27 cellular contexts compared by ENCODE assay signal in genomic region chr17:70327723-70328122, GRCh38.
DNase-seq lines count a peak whose midpoint lies in the region; ATAC-seq and TF ChIP-seq lines count a peak whose summit lies in the region.
"Had no signal": no experiment of that assay in that cellular context is flagged by ENCODE, and none has a peak within 500 bp of the region (broad histone marks: within the 10 kb centered on the region; RNA-seq: fewer than 3 reads in every experiment).

No MANE protein-coding gene starts in this region.

- no peaks in the 10 kb centered on the region for H3K9me3 Mint-ChIP-seq in neural progenitor cell

- H3K27ac ChIP-seq in neural progenitor cell, result no peak overlapping the region
- no peak overlapping the region for H3K27ac ChIP-seq in heart left ventricle
- H3K27ac ChIP-seq: psoas muscle, stomach, uterus had no signal

- H3K36me3 ChIP-seq in neural progenitor cell (no peaks in the 10 kb centered on the region), heart left ventricle (no peaks in the 10 kb centered on the region)
- H3K36me3 ChIP-seq: stomach, uterus had no signal

- no peaks in the 10 kb centered on the region for H3K4me1 ChIP-seq in neural progenitor cell
- H3K4me1 ChIP-seq in heart left ventricle, result no peaks in the 10 kb centered on the region
- H3K4me1 ChIP-seq: psoas muscle, uterus had no signal

- TF ChIP-seq CTCF in neural progenitor cell (IDR thresholded peaks at IDR 0.05), result no peak
- TF ChIP-seq CTCF in heart left ventricle (IDR thresholded peaks at IDR 0.05), result no peak

- H3K4me3 ChIP-seq in neural progenitor cell (no peak overlapping the region), heart left ventricle (no peak overlapping the region)
- H3K4me3 ChIP-seq: lung, psoas muscle, stomach, uterus had no signal

- ATAC-seq in heart left ventricle, result no peak
- ATAC-seq in HG02642 (IDR thresholded peaks at IDR 0.05; ENCODE audit: poor library complexity, unreplicated experiment), result no peak
- no peak for ATAC-seq in GM21723 (IDR thresholded peaks at IDR 0.05; ENCODE audit: unreplicated experiment)
- ATAC-seq: activated naive CD4-positive, alpha-beta T cell treated with anti-CD3 and anti-CD28 coated beads, Interleukin-2, amount 50 U/mL, for 72 hours; effector memory CD8-positive, alpha-beta T cell; left cardiac atrium; naive thymus-derived CD4-positive, alpha-beta T cell; psoas muscle; sciatic nerve had no signal

- H3K79me2 ChIP-seq in neural progenitor cell (ENCODE audit: low read depth), result no peaks in the 10 kb centered on the region

- WGBS in heart left ventricle, 4 donors, result 45 to 51% (median 50%) methylated on average over 10 of the region's 10 CpGs

- H3F3A ChIP-seq in neural progenitor cell (ENCODE audit: low read depth), result no peaks in the 10 kb centered on the region

- H4K20me1 ChIP-seq in neural progenitor cell (ENCODE audit: low read depth), result no peaks in the 10 kb centered on the region

- H3K27ac Mint-ChIP-seq in neural progenitor cell, result no peak overlapping the region
- H3K27ac Mint-ChIP-seq: activated naive CD4-positive, alpha-beta T cell treated with anti-CD3 and anti-CD28 coated beads, Interleukin-2, amount 50 U/mL, for 72 hours; CD8-positive, alpha-beta memory T cell; effector memory CD8-positive, alpha-beta T cell; immature natural killer cell; naive thymus-derived CD4-positive, alpha-beta T cell had no signal

- DNase-seq in DMS 273 treated with DMSO at 0.1 percent for 48 hours (lab: John Stamatoyannopoulos, UW), result peak; percentile 87
- peak; percentile 79 for DNase-seq in NCI-H2107 treated with DMSO at 0.1 percent for 48 hours (lab: John Stamatoyannopoulos, UW; ENCODE audit: unreplicated experiment)
- DNase-seq in NCI-H82 treated with DMSO at 0.1 percent for 48 hours (lab: John Stamatoyannopoulos, UW; ENCODE audit: unreplicated experiment), result peak; percentile 76
- DNase-seq in neural progenitor cell (ENCODE audit: low spot score), result no peak
- DNase-seq in heart left ventricle, result no peak
- DNase-seq: activated CD4-positive, alpha-beta T cell treated with anti-CD3 and anti-CD28 coated beads for 4 hours; aorta; CD8-positive, alpha-beta memory T cell; cortex of kidney; effector memory CD8-positive, alpha-beta T cell; immature natural killer cell; left cardiac atrium; naive thymus-derived CD4-positive, alpha-beta T cell; NCI-H1105; NCI-H1930; nucleus accumbens; psoas muscle; SHP77 treated with DMSO at 0.1 percent for 48 hours; stimulated activated CD4-positive, alpha-beta T cell treated with anti-CD3 and anti-CD28 coated beads, Interleukin-12 subunit alpha, Interleukin-12 subunit beta, amount 100 ng/mL, for 4 hours; stimulated activated CD4-positive, alpha-beta T cell treated with anti-CD3 and anti-CD28 coated beads, Interleukin-2, amount 100 ng/mL, for 48 hours; stomach; uterus had no signal

- H3K36me3 Mint-ChIP-seq in neural progenitor cell, result no peaks in the 10 kb centered on the region
- H3K36me3 Mint-ChIP-seq: activated naive CD4-positive, alpha-beta T cell treated with anti-CD3 and anti-CD28 coated beads, Interleukin-2, amount 50 U/mL, for 72 hours; CD8-positive, alpha-beta memory T cell; naive thymus-derived CD4-positive, alpha-beta T cell had no signal

- no peak overlapping the region for H3K4me2 ChIP-seq in neural progenitor cell

- peak overlapping the region; percentile 5 for H2AFZ ChIP-seq in neural progenitor cell (replicated peaks)

- H3K27me3 Mint-ChIP-seq in neural progenitor cell (ENCODE audit: insufficient read depth, low read depth), result no peaks in the 10 kb centered on the region
- H3K27me3 Mint-ChIP-seq: CD8-positive, alpha-beta memory T cell; effector memory CD8-positive, alpha-beta T cell had no signal

- H3K9me3 ChIP-seq in neural progenitor cell (ENCODE audit: low read depth) (no peaks in the 10 kb centered on the region), heart left ventricle (no peaks in the 10 kb centered on the region)
- H3K9me3 ChIP-seq: psoas muscle, stomach, uterus had no signal

- H3K9ac ChIP-seq in neural progenitor cell, result no peak overlapping the region

- H3K4me3 Mint-ChIP-seq in neural progenitor cell, result no peak overlapping the region
- H3K4me3 Mint-ChIP-seq: CD8-positive, alpha-beta memory T cell; effector memory CD8-positive, alpha-beta T cell; immature natural killer cell; naive thymus-derived CD4-positive, alpha-beta T cell had no signal

- TF ChIP-seq POLR2A in heart left ventricle (IDR thresholded peaks at IDR 0.05), result no peak

- no peaks in the 10 kb centered on the region for H3K27me3 ChIP-seq in neural progenitor cell
- H3K27me3 ChIP-seq in heart left ventricle, result no peaks in the 10 kb centered on the region
- H3K27me3 ChIP-seq: stomach had no signal

- H3K4me1 Mint-ChIP-seq in neural progenitor cell, result no peaks in the 10 kb centered on the region
- H3K4me1 Mint-ChIP-seq: CD8-positive, alpha-beta memory T cell; immature natural killer cell; naive thymus-derived CD4-positive, alpha-beta T cell had no signal

- intact Hi-C loops in heart left ventricle (cut with DNase I), result no loop called here

Comparison
In these comparisons a context has a peak if more than half of its experiments do, and no peak if none do; other contexts are left out.
1. DNase-seq: peak in DMS 273 treated with DMSO at 0.1 percent for 48 hours (single experiment), NCI-H2107 treated with DMSO at 0.1 percent for 48 hours (single experiment) and NCI-H82 treated with DMSO at 0.1 percent for 48 hours (single experiment); none in neural progenitor cell (single experiment) and heart left ventricle (0 of 5).